In genomic region chr15:63041982-63042878, GRCh38 we compare ENCODE assay signal across 8 cellular contexts. TPM values are rescaled to one million over a fixed set of nuclear protein-coding genes. Genes with fewer than 3 reads are reported as not detected.
DNase-seq lines count a peak whose midpoint lies in the region; ATAC-seq, FAIRE-seq and TF ChIP-seq lines count a peak whose summit lies in the region.

TSS of gene TPM1 (plus strand) at chr15:63042747. CDS start at chr15:63042830, 83 bp downstream.

- peak; percentile 12; the same call in 1 of the 2 replicates for TF ChIP-seq RAD21 in SK-N-SH (IDR thresholded peaks at IDR 0.05; ENCODE audit: low read length)

- TF ChIP-seq CTCF in GM13976 (IDR thresholded peaks at IDR 0.05; ENCODE audit: borderline replicate concordance, control extremely low read depth, extremely low read depth, insufficient read depth, missing control alignments): no peak
- peak; percentile 26; the same call in 1 of the 2 replicates for TF ChIP-seq CTCF in SK-N-SH (IDR thresholded peaks at IDR 0.05)
- no peak for TF ChIP-seq CTCF in right lobe of liver (IDR thresholded peaks at IDR 0.05)
- TF ChIP-seq CTCF in stomach (IDR thresholded peaks at IDR 0.05): no peak

- intact Hi-C loops in right lobe of liver (cut with DNase I): loop anchor here in 1 of 2 donors (10.0 kb wide), 1 partner anchor 53 kb away; no protein-coding TSS in a partner anchor
- intact Hi-C loops in stomach (cut with DNase I; ENCODE audit: low total_unique reads): loop anchor here (10.0 kb wide), 1 partner anchor 53 kb away; no protein-coding TSS in a partner anchor

- TF ChIP-seq POLR2A in right lobe of liver (IDR thresholded peaks at IDR 0.05) (peak; percentile 90), stomach (IDR thresholded peaks at IDR 0.05) (peak in 1 of 4 donors; percentile 3)

- FAIRE-seq in GM19239 (lab: Jason Lieb, UNC): no peak

- peak within 1 kb of the TSS; percentile 95 for H3K4me2 ChIP-seq in SK-N-SH

- H3K9ac ChIP-seq in SK-N-SH: peak within 1 kb of the TSS; percentile 99

- 2% methylated on average over 35 of the region's 84 CpGs for WGBS in SK-N-SH (ENCODE audit: low lambda C conversion rate)
- 0% methylated on average over 84 of the region's 84 CpGs for WGBS in ectodermal cell, 2 experiments
- 2% methylated on average over 28 of the region's 84 CpGs for WGBS in right lobe of liver (ENCODE audit: insufficient coverage, low coverage, low lambda C conversion rate, missing lambda C conversion rate)
- WGBS in stomach, 5 donors: 1 to 4% (median 2%) methylated on average over 39 to 84 of the region's 84 CpGs

- ATAC-seq in right lobe of liver (peak; percentile 53 to 66 (median 62)), HG03457 (IDR thresholded peaks at IDR 0.05; ENCODE audit: unreplicated experiment) (no peak)

- H3K9me3 ChIP-seq in SK-N-SH (no peaks in the 10 kb centered on the region), ectodermal cell (ENCODE audit: control insufficient read depth, low read length) (no peaks in the 10 kb centered on the region), right lobe of liver (no peaks in the 10 kb centered on the region), stomach (no peaks in the 10 kb centered on the region)

- peak within 1 kb of the TSS; percentile 64 to 83 for H3K4me3 ChIP-seq in SK-N-SH (ENCODE audit: low read depth in 2 of 2, low read length in 1 of 2)
- H3K4me3 ChIP-seq in ectodermal cell (ENCODE audit: insufficient read depth, low read depth, low read length): peak within 1 kb of the TSS; percentile 88
- H3K4me3 ChIP-seq in right lobe of liver: peak within 1 kb of the TSS; percentile 37 to 56 (median 47)
- H3K4me3 ChIP-seq in stomach: peak within 1 kb of the TSS; percentile 64 to 83 (median 74)

- H3F3A ChIP-seq in SK-N-SH (replicated peaks; ENCODE audit: insufficient read depth): peaks cover 51% of the 10 kb centered on the region

- H3K9me2 ChIP-seq in SK-N-SH: no peaks in the 10 kb centered on the region

- in situ Hi-C loops in ACHN (cut with HindIII; ENCODE audit: low pct_ligation_motif_present, low pct_unique_long_range_greater_than_20kb, low sequenced_read_pairs) (no loop called here), GM13976 (cut with MboI; ENCODE audit: low sequenced_read_pairs, unreplicated experiment) (no loop called here)

- H4K20me1 ChIP-seq in SK-N-SH (ENCODE audit: insufficient read depth): peaks cover 44% of the 10 kb centered on the region

- peaks cover 6 to 25% of the 10 kb centered on the region in 2 experiments; a peak in 2 of 4 replicates for H3K4me1 ChIP-seq in SK-N-SH (ENCODE audit: control insufficient read depth in 1 of 2, insufficient read depth in 2 of 2, low read depth in 1 of 2, low read length in 1 of 2)
- H3K4me1 ChIP-seq in ectodermal cell (ENCODE audit: control insufficient read depth, insufficient read depth, low read length): peaks cover 35% of the 10 kb centered on the region
- peaks cover 0 to 17% (median 0%) of the 10 kb centered on the region in 4 donors for H3K4me1 ChIP-seq in right lobe of liver
- peaks cover 25 to 43% (median 29%) of the 10 kb centered on the region in 4 donors for H3K4me1 ChIP-seq in stomach

- POLR2A ChIA-PET in SK-N-SH (lab: Yijun Ruan, JAX): interaction anchor here (0.9 kb wide), 1 partner anchor 47 kb away, joined by 3 read pairs; no protein-coding TSS in a partner anchor

- CTCF ChIA-PET in SK-N-SH (lab: Yijun Ruan, JAX): interaction anchor here (1.0 to 13.6 kb wide), 3 partner anchors 48 to 259 kb away, joined by 3 to 315 read pairs (median 4); no protein-coding TSS in a partner anchor

- no peak within 1 kb of the TSS for H2AFZ ChIP-seq in SK-N-SH (ENCODE audit: low read depth)

- H3K79me2 ChIP-seq in SK-N-SH (ENCODE audit: insufficient read depth): peaks cover 60% of the 10 kb centered on the region

- H3K27ac ChIP-seq in SK-N-SH (ENCODE audit: low read depth in 2 of 2, low read length in 1 of 2) (peak within 1 kb of the TSS; percentile 80 to 91), ectodermal cell (ENCODE audit: insufficient read depth, low read depth, low read length, poor library complexity, severe bottlenecking) (peak within 1 kb of the TSS; percentile 70), right lobe of liver (peak within 1 kb of the TSS; percentile 20 to 62 (median 54)), stomach (peak within 1 kb of the TSS; percentile 44 to 96 (median 90))

- DNase-seq in ACHN (peak; percentile 91), GM13976 (ENCODE audit: low spot score) (peak; percentile 58), SK-N-SH (peak; percentile 83), right lobe of liver (peak; percentile 53 to 69 (median 60)), stomach (peak; percentile 64), GM19239 (ENCODE audit: insufficient read length, low spot score) (no peak)

- peak in 1 of 2 experiments; percentile 8; a peak in 1 of 4 replicates for TF ChIP-seq EP300 in SK-N-SH (IDR thresholded peaks at IDR 0.05; ENCODE audit: borderline replicate concordance in 1 of 2, low read depth in 1 of 2, low read length in 1 of 2)
- no peak for TF ChIP-seq EP300 in stomach (IDR thresholded peaks at IDR 0.05)

- H3K27me3 ChIP-seq in SK-N-SH (ENCODE audit: insufficient read depth) (no peaks in the 10 kb centered on the region), ectodermal cell (ENCODE audit: control insufficient read depth, insufficient read depth, low read length, poor library complexity, severe bottlenecking) (peaks cover 4% of the 10 kb centered on the region), right lobe of liver (no peaks in the 10 kb centered on the region), stomach (peaks cover 0 to 55% (median 27%) of the 10 kb centered on the region in 3 donors)

- H3K36me3 ChIP-seq in SK-N-SH (replicated peaks in 1 of 2; ENCODE audit: control insufficient read depth in 1 of 2, insufficient read depth in 2 of 2, low read length in 1 of 2) (peaks cover 34 to 44% of the 10 kb centered on the region in 2 experiments), ectodermal cell (ENCODE audit: control insufficient read depth, insufficient read depth, low read length) (peaks cover 9% of the 10 kb centered on the region), right lobe of liver (no peaks in the 10 kb centered on the region), stomach (peaks cover 0 to 18% (median 0%) of the 10 kb centered on the region in 4 donors)

TF ChIP-seq in SK-N-SH, 30 proteins besides CTCF, POLR2A, EP300 and RAD21 (continues in another document):
- no peak for TF ChIP-seq USF2 (IDR thresholded peaks at IDR 0.05; ENCODE audit: borderline replicate concordance, low read depth, low read length)
- TF ChIP-seq, protein P1, sequence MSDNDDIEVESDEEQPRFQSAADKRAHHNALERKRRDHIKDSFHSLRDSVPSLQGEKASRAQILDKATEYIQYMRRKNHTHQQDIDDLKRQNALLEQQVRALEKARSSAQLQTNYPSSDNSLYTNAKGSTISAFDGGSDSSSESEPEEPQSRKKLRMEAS (IDR thresholded peaks at IDR 0.05; ENCODE audit: low read depth): peak; percentile 35
- 0 out of 2 replicates have a peak, but pooled peaks have one; percentile 50 for TF ChIP-seq MEF2A (IDR thresholded peaks at IDR 0.05; ENCODE audit: borderline replicate concordance, low read depth)
- peak; percentile 79; the same call in 1 of the 2 replicates for TF ChIP-seq SIN3A (IDR thresholded peaks at IDR 0.05; ENCODE audit: borderline replicate concordance, low read depth, low read length)
- TF ChIP-seq, protein P2, sequence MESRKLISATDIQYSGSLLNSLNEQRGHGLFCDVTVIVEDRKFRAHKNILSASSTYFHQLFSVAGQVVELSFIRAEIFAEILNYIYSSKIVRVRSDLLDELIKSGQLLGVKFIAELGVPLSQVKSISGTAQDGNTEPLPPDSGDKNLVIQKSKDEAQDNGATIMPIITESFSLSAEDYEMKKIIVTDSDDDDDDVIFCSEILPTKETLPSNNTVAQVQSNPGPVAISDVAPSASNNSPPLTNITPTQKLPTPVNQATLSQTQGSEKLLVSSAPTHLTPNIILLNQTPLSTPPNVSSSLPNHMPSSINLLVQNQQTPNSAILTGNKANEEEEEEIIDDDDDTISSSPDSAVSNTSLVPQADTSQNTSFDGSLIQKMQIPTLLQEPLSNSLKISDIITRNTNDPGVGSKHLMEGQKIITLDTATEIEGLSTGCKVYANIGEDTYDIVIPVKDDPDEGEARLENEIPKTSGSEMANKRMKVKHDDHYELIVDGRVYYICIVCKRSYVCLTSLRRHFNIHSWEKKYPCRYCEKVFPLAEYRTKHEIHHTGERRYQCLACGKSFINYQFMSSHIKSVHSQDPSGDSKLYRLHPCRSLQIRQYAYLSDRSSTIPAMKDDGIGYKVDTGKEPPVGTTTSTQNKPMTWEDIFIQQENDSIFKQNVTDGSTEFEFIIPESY (IDR thresholded peaks at IDR 0.05; ENCODE audit: borderline replicate concordance, low read depth): no peak; the same call in 1 of the 2 replicates
- TF ChIP-seq MXI1 (IDR thresholded peaks at IDR 0.05; ENCODE audit: low read depth, low read length): peak; percentile 49; the same call in 1 of the 2 replicates
- TF ChIP-seq TAF1 (IDR thresholded peaks at IDR 0.05; ENCODE audit: borderline replicate concordance, low read depth, low read length): peak; percentile 93
- TF ChIP-seq TEAD4 (IDR thresholded peaks at IDR 0.05; ENCODE audit: borderline replicate concordance, insufficient read depth): 0 out of 2 replicates have a peak, but pooled peaks have one; percentile 60

RNA-seq across cellular contexts. Expression of gene TPM1, which starts in this region (rescaled TPM):
- polyA plus RNA-seq in SK-N-SH (2012; rRNA removed): 1,371 and 1,764 TPM in 2 replicates
- 1,590 and 2,049 TPM in 2 replicates for polyA plus RNA-seq in SK-N-SH (2012; cell fraction: cytosol; rRNA removed)
- 2,523 and 2,991 TPM in 2 replicates for polyA plus RNA-seq in SK-N-SH (2012; cell fraction: nucleus; rRNA removed)
- polyA plus RNA-seq in ectodermal cell (2013, experiment 1 of 4): 870 TPM
- 825 TPM for polyA plus RNA-seq in ectodermal cell (2013, experiment 2 of 4)
- 574 TPM for polyA plus RNA-seq in ectodermal cell (2013, experiment 3 of 4)
- 642 TPM for polyA plus RNA-seq in ectodermal cell (2013, experiment 4 of 4)
- 100 to 1,000 TPM in 3 of 6 experiments, 10 to 100 TPM in 3; 44.3 to 180 (median 91.6) TPM for total RNA-seq in right lobe of liver
- total RNA-seq in stomach: 1,000 to 10,000 TPM in 4 of 5 donors, 100 to 1,000 TPM in 1; 425 to 2,605 (median 1,087) TPM
- polyA plus RNA-seq in stomach: 100 to 1,000 TPM; 230 to 494 (median 306) TPM
